In genomic region chr17:44200478-44201155, GRCh38 we compare ENCODE assay signal across 8 cellular contexts. TPM values are rescaled to one million over a fixed set of nuclear protein-coding genes. Genes with fewer than 3 reads are reported as not detected.
DNase-seq lines count a peak whose midpoint lies in the region; ATAC-seq lines count a peak whose summit lies in the region.

No MANE protein-coding gene starts in this region.

- no peaks in the 10 kb centered on the region for H3K27me3 Mint-ChIP-seq in central memory CD8-positive, alpha-beta T cell

- H3K27ac Mint-ChIP-seq in central memory CD8-positive, alpha-beta T cell (ENCODE audit: low read depth): peak overlapping the region; percentile 85

- peak overlapping the region; percentile 84 for H3K4me3 Mint-ChIP-seq in central memory CD8-positive, alpha-beta T cell

- H3K9me3 Mint-ChIP-seq in central memory CD8-positive, alpha-beta T cell: no peaks in the 10 kb centered on the region

- peaks cover 54% of the 10 kb centered on the region for H3K4me1 ChIP-seq in mononuclear cell (ENCODE audit: insufficient read depth, low read length)

- peak; percentile 81 for DNase-seq in NCI-H2227 (lab: John Stamatoyannopoulos, UW; ENCODE audit: unreplicated experiment)
- no peak for DNase-seq in NCI-H2227 treated with DMSO at 0.1 percent for 48 hours (lab: John Stamatoyannopoulos, UW)
- DNase-seq in NCI-H1092 treated with DMSO at 0.1 percent for 48 hours (lab: John Stamatoyannopoulos, UW): peak; percentile 58
- DNase-seq in central memory CD8-positive, alpha-beta T cell (ENCODE audit: low spot score in 2 of 2): no peak
- DNase-seq in hepatic stellate cell (ENCODE audit: low spot score): no peak

- no peaks in the 10 kb centered on the region for H3K9me3 ChIP-seq in mononuclear cell (ENCODE audit: low read depth, low read length)

- H3K27me3 ChIP-seq in mononuclear cell (ENCODE audit: insufficient read depth, low read length): no peaks in the 10 kb centered on the region

- peaks cover 16% of the 10 kb centered on the region for H3K36me3 Mint-ChIP-seq in central memory CD8-positive, alpha-beta T cell (ENCODE audit: insufficient read depth)

- peak overlapping the region; percentile 63 for H3K4me3 ChIP-seq in mononuclear cell (ENCODE audit: low read length)

- H3K4me1 Mint-ChIP-seq in central memory CD8-positive, alpha-beta T cell: peaks cover 53% of the 10 kb centered on the region

- no peak for ATAC-seq in central memory CD8-positive, alpha-beta T cell (replicated peaks; ENCODE audit: extremely low read depth, poor library complexity, severe bottlenecking)
- no peak for ATAC-seq in HG02763 (IDR thresholded peaks at IDR 0.05; ENCODE audit: unreplicated experiment)
- no peak for ATAC-seq in GM18520 (IDR thresholded peaks at IDR 0.05; ENCODE audit: unreplicated experiment)

RNA-seq across cellular contexts. Expression of gene ATXN7L3, which starts 0.9 kb away (rescaled TPM):
- 44.7 TPM for total RNA-seq in mononuclear cell

RNA-seq across cellular contexts. Expression of gene TMUB2, which starts 13.8 kb away (rescaled TPM):
- total RNA-seq in mononuclear cell: 20.4 TPM

RNA-seq across cellular contexts. Expression of gene UBTF, which starts 18.9 kb away (rescaled TPM):
- 56.4 TPM for total RNA-seq in mononuclear cell

RNA-seq across cellular contexts. Expression of gene ASB16, which starts 30.1 kb away (rescaled TPM):
- not detected for total RNA-seq in mononuclear cell

RNA-seq across cellular contexts. Expression of gene HROB, which starts 58.9 kb away (rescaled TPM):
- 1.3 TPM for total RNA-seq in mononuclear cell

Comparison
In these comparisons a context has a peak if more than half of its experiments do, and no peak if none do; other contexts are left out.
1. DNase-seq: peak in NCI-H2227 (single experiment) and NCI-H1092 treated with DMSO at 0.1 percent for 48 hours (single experiment); none in NCI-H2227 treated with DMSO at 0.1 percent for 48 hours (single experiment), central memory CD8-positive, alpha-beta T cell (0 of 2) and hepatic stellate cell (single experiment).